ENCODE assay signal across 29 cellular contexts in genomic region chr6:151236668-151237401, GRCh38.
"Had no signal": no experiment of that assay in that cellular context is flagged by ENCODE, and none has a peak within 500 bp of the region (broad histone marks: within the 10 kb centered on the region; RNA-seq: fewer than 3 reads in every experiment).

No MANE protein-coding gene starts in this region.

- H3K4me3 ChIP-seq: MG63, SK-N-MC had no signal

- DNase-seq: activated CD4-positive, alpha-beta memory T cell treated with anti-CD3 and anti-CD28 coated beads, Interleukin-2, amount 10 ng/mL, durations not matched to agents 7 days and 5 days; activated CD4-positive, alpha-beta T cell treated with anti-CD3 and anti-CD28 coated beads for 1 hour; activated CD4-positive, alpha-beta T cell treated with anti-CD3 and anti-CD28 coated beads, Interleukin-2, amount 50 U/mL, for 1 hour; activated gamma-delta T cell; activated naive CD4-positive, alpha-beta T cell treated with anti-CD3 and anti-CD28 coated beads for 36 hours; activated T-cell treated with anti-CD3 and anti-CD28 coated beads for 4 hours; activated T-cell treated with anti-CD3 and anti-CD28 coated beads, Interleukin-2, amount 50 U/mL, for 48 hours; brain microvascular endothelial cell; cerebellar nuclear complex; KG1; MG63; MV-4-11; NCI-H1105; NCI-H1436; NCI-H1694 treated with DMSO at 0.1 percent for 48 hours; NCI-H2029 treated with DMSO at 0.1 percent for 48 hours; NCI-H345; NCI-H510A; NCI-H526 treated with DMSO at 0.1 percent for 48 hours; NK-92 treated with Interleukin-12 subunit alpha and Interleukin-12 subunit beta, amount 100 ng/mL, for 24 hours; OCI-M1; RPMI8226 had no signal

- H3K36me3 ChIP-seq: MG63 had no signal

- H3K9me3 Mint-ChIP-seq: activated CD4-positive, alpha-beta memory T cell treated with anti-CD3 and anti-CD28 coated beads, Interleukin-2, amount 10 ng/mL, durations not matched to agents 7 days and 5 days; activated naive CD4-positive, alpha-beta T cell treated with anti-CD3 and anti-CD28 coated beads for 36 hours; activated T-helper 17 cell treated with anti-CD3 and anti-CD28 coated beads, Interleukin-2, amount 50 U/mL, for 72 hours; T-helper 2 cell treated with Interferon-gamma antibody and Interleukin-4, amounts not matched to agents 5 μg/mL and 100 μg/mL, for 36 hours; WTC11 had no signal

- H3K27ac ChIP-seq: brain microvascular endothelial cell, SK-N-MC had no signal

- H3K27me3 ChIP-seq: brain microvascular endothelial cell had no signal

- H3K9me3 ChIP-seq: MG63 had no signal

- H3K4me1 Mint-ChIP-seq: activated T-helper 17 cell treated with anti-CD3 and anti-CD28 coated beads, Interleukin-2, amount 50 U/mL, for 72 hours had no signal

- H3K4me3 Mint-ChIP-seq: activated CD4-positive, alpha-beta memory T cell treated with anti-CD3 and anti-CD28 coated beads, Interleukin-2, amount 10 ng/mL, durations not matched to agents 7 days and 5 days; activated naive CD4-positive, alpha-beta T cell treated with anti-CD3 and anti-CD28 coated beads for 36 hours; activated naive CD8-positive, alpha-beta T cell; activated T-helper 17 cell treated with anti-CD3 and anti-CD28 coated beads, Interleukin-2, amount 50 U/mL, for 72 hours; T-helper 2 cell treated with Interferon-gamma antibody and Interleukin-4, amounts not matched to agents 5 μg/mL and 100 μg/mL, for 36 hours; WTC11 had no signal

- H3K27ac Mint-ChIP-seq: activated CD4-positive, alpha-beta memory T cell treated with anti-CD3 and anti-CD28 coated beads, Interleukin-2, amount 10 ng/mL, durations not matched to agents 7 days and 5 days; activated naive CD4-positive, alpha-beta T cell treated with anti-CD3 and anti-CD28 coated beads for 36 hours; activated naive CD8-positive, alpha-beta T cell; activated T-helper 17 cell treated with anti-CD3 and anti-CD28 coated beads, Interleukin-2, amount 50 U/mL, for 72 hours; T-helper 2 cell treated with Interferon-gamma antibody and Interleukin-4, amounts not matched to agents 5 μg/mL and 100 μg/mL, for 36 hours; WTC11 had no signal

- ATAC-seq: activated T-helper 17 cell treated with anti-CD3 and anti-CD28 coated beads, Interleukin-2, amount 50 U/mL, for 72 hours; Panc1; Right ventricle myocardium inferior; WTC11 had no signal

- H3K36me3 Mint-ChIP-seq: activated naive CD8-positive, alpha-beta T cell; WTC11 had no signal
